9 cellular contexts compared by ENCODE assay signal in genomic region chr5:163508753-163509152, GRCh38. TPM values are rescaled to one million over a fixed set of nuclear protein-coding genes. Genes with fewer than 3 reads are reported as not detected.
A peak's percentile ranks its signal among the peaks of the same experiment; 100 is the strongest.
DNase-seq lines count a peak whose midpoint lies in the region; ATAC-seq and TF ChIP-seq lines count a peak whose summit lies in the region.
"Had no signal": no experiment of that assay in that cellular context is flagged by ENCODE, and none has a peak within 500 bp of the region (broad histone marks: within the 10 kb centered on the region; RNA-seq: fewer than 3 reads in every experiment).

No MANE protein-coding gene starts in this region.

- DNase-seq in activated CD8-positive, alpha-beta memory T cell treated with anti-CD3 and anti-CD28 coated beads, Interleukin-2, amount 10 ng/mL, durations not matched to agents 7 days and 5 days = no peak
- DNase-seq in activated CD8-positive, alpha-beta memory T cell treated with anti-CD3 and anti-CD28 coated beads for 24 hours = no peak
- no peak for DNase-seq in activated naive CD8-positive, alpha-beta T cell treated with anti-CD3 and anti-CD28 coated beads, Interleukin-2, amount 10 ng/mL, durations not matched to agents 7 days and 5 days
- no peak for DNase-seq in thoracic aorta (ENCODE audit: low spot score)
- DNase-seq in NCI-H1048 (lab: John Stamatoyannopoulos, UW) = no peak
- DNase-seq in amygdala (lab: John Stamatoyannopoulos, UW) = no peak
- DNase-seq: activated CD4-positive, alpha-beta T cell treated with anti-CD3 and anti-CD28 coated beads for 4 hours had no signal

- H3K27ac ChIP-seq in liver (ENCODE audit: low read depth in 1 of 2, low read length in 2 of 2) (peak overlapping the region; percentile 63 to 75), thoracic aorta (no peak overlapping the region)

- H3K36me3 ChIP-seq in liver (ENCODE audit: control insufficient read depth in 4 of 4, insufficient read depth in 3 of 4, low read depth in 1 of 4, low read length in 3 of 4) (peaks cover 0 to 9% (median 6%) of the 10 kb centered on the region in 4 donors), thoracic aorta (peaks cover 12% of the 10 kb centered on the region)

- H3K27ac Mint-ChIP-seq in activated CD8-positive, alpha-beta memory T cell treated with anti-CD3 and anti-CD28 coated beads, Interleukin-2, amount 10 ng/mL, durations not matched to agents 7 days and 5 days = peak overlapping the region; percentile 93
- H3K27ac Mint-ChIP-seq in activated naive CD8-positive, alpha-beta T cell treated with anti-CD3 and anti-CD28 coated beads, Interleukin-2, amount 10 ng/mL, durations not matched to agents 7 days and 5 days = peak overlapping the region; percentile 97

- peak overlapping the region; percentile 24 to 62 for H3K9ac ChIP-seq in liver (ENCODE audit: low read depth in 1 of 2, low read length in 2 of 2)

- WGBS in liver = 24% methylated on average over 5 of the region's 5 CpGs

- TF ChIP-seq CTCF in liver (IDR thresholded peaks at IDR 0.05; ENCODE audit: low read depth, low read length, missing input control) = no peak
- TF ChIP-seq CTCF in thoracic aorta (IDR thresholded peaks at IDR 0.05) = no peak

- CTCF ChIA-PET in activated CD8-positive, alpha-beta memory T cell treated with anti-CD3 and anti-CD28 coated beads, Interleukin-2, amount 10 ng/mL, durations not matched to agents 7 days and 5 days (lab: Charles Lee) = interaction anchor here (2.0 kb wide), 1 partner anchor 50 kb away, joined by 6 read pairs; no protein-coding TSS in a partner anchor

- peak overlapping the region; percentile 85 for H3K4me3 Mint-ChIP-seq in activated CD8-positive, alpha-beta memory T cell treated with anti-CD3 and anti-CD28 coated beads, Interleukin-2, amount 10 ng/mL, durations not matched to agents 7 days and 5 days
- H3K4me3 Mint-ChIP-seq in activated naive CD8-positive, alpha-beta T cell treated with anti-CD3 and anti-CD28 coated beads, Interleukin-2, amount 10 ng/mL, durations not matched to agents 7 days and 5 days = peak overlapping the region; percentile 95

- H3K27me3 ChIP-seq in liver (ENCODE audit: control insufficient read depth in 4 of 4, insufficient read depth in 4 of 4, low read length in 3 of 4) (no peaks in the 10 kb centered on the region), thoracic aorta (replicated peaks; ENCODE audit: insufficient read depth) (no peaks in the 10 kb centered on the region)

- H3K9me3 Mint-ChIP-seq in activated CD8-positive, alpha-beta memory T cell treated with anti-CD3 and anti-CD28 coated beads, Interleukin-2, amount 10 ng/mL, durations not matched to agents 7 days and 5 days (ENCODE audit: low read depth) = no peaks in the 10 kb centered on the region
- H3K9me3 Mint-ChIP-seq in activated naive CD8-positive, alpha-beta T cell treated with anti-CD3 and anti-CD28 coated beads, Interleukin-2, amount 10 ng/mL, durations not matched to agents 7 days and 5 days = no peaks in the 10 kb centered on the region

- no peaks in the 10 kb centered on the region for H3K9me3 ChIP-seq in liver (ENCODE audit: control insufficient read depth in 4 of 4, low read length in 3 of 4)
- no peaks in the 10 kb centered on the region for H3K9me3 ChIP-seq in thoracic aorta

- no peak for TF ChIP-seq RAD21 in liver (IDR thresholded peaks at IDR 0.05)

- peaks cover 32% of the 10 kb centered on the region for H3K36me3 Mint-ChIP-seq in activated CD8-positive, alpha-beta memory T cell treated with anti-CD3 and anti-CD28 coated beads, Interleukin-2, amount 10 ng/mL, durations not matched to agents 7 days and 5 days
- H3K36me3 Mint-ChIP-seq in activated naive CD8-positive, alpha-beta T cell treated with anti-CD3 and anti-CD28 coated beads, Interleukin-2, amount 10 ng/mL, durations not matched to agents 7 days and 5 days = peaks cover 14% of the 10 kb centered on the region

- H3K4me1 Mint-ChIP-seq in activated CD8-positive, alpha-beta memory T cell treated with anti-CD3 and anti-CD28 coated beads, Interleukin-2, amount 10 ng/mL, durations not matched to agents 7 days and 5 days = peaks cover 46% of the 10 kb centered on the region
- H3K4me1 Mint-ChIP-seq in activated naive CD8-positive, alpha-beta T cell treated with anti-CD3 and anti-CD28 coated beads, Interleukin-2, amount 10 ng/mL, durations not matched to agents 7 days and 5 days = peaks cover 31% of the 10 kb centered on the region

- H3K27me3 Mint-ChIP-seq in activated CD8-positive, alpha-beta memory T cell treated with anti-CD3 and anti-CD28 coated beads, Interleukin-2, amount 10 ng/mL, durations not matched to agents 7 days and 5 days = no peaks in the 10 kb centered on the region
- H3K27me3 Mint-ChIP-seq in activated naive CD8-positive, alpha-beta T cell treated with anti-CD3 and anti-CD28 coated beads, Interleukin-2, amount 10 ng/mL, durations not matched to agents 7 days and 5 days = no peaks in the 10 kb centered on the region

- H3K4me3 ChIP-seq in liver (ENCODE audit: low read depth in 1 of 3, low read length in 3 of 3) = peak overlapping the region in 1 of 3 donors; percentile 1
- peak overlapping the region; percentile 34 for H3K4me3 ChIP-seq in thoracic aorta

- ATAC-seq in activated CD8-positive, alpha-beta memory T cell treated with anti-CD3 and anti-CD28 coated beads, Interleukin-2, amount 10 ng/mL, durations not matched to agents 7 days and 5 days = no peak
- no peak for ATAC-seq in activated naive CD8-positive, alpha-beta T cell treated with anti-CD3 and anti-CD28 coated beads, Interleukin-2, amount 10 ng/mL, durations not matched to agents 7 days and 5 days (ENCODE audit: low read depth)
- ATAC-seq in thoracic aorta (ENCODE audit: insufficient number of reproducible peaks, low FRiP score, low read depth) (no peak), HG02852 (IDR thresholded peaks at IDR 0.05; ENCODE audit: unreplicated experiment) (no peak)

- H3K4me1 ChIP-seq in liver (ENCODE audit: control insufficient read depth in 4 of 4, insufficient read depth in 4 of 4, low read length in 3 of 4) = peaks cover 7 to 51% (median 42%) of the 10 kb centered on the region in 4 donors
- H3K4me1 ChIP-seq in thoracic aorta (ENCODE audit: control insufficient read depth in 1 of 2, low read depth in 2 of 2) = peaks cover 37 to 58% of the 10 kb centered on the region in 2 donors

- POLR2A ChIA-PET in activated naive CD8-positive, alpha-beta T cell treated with anti-CD3 and anti-CD28 coated beads, Interleukin-2, amount 10 ng/mL, durations not matched to agents 7 days and 5 days (lab: Charles Lee) = interaction anchor here (0.7 to 9.6 kb wide), 3 partner anchors 13 to 71 kb away, joined by 3 to 177 read pairs (median 4); partner anchors contain the start of genes CCNG1, HMMR and NUDCD2

TF ChIP-seq in liver, 16 proteins besides CTCF, POLR2A, EP300 and RAD21 (continues in another document):
- TF ChIP-seq HNF4A (conservative IDR thresholded peaks at IDR 0.05) = no peak
- no peak for TF ChIP-seq SP1 (IDR thresholded peaks at IDR 0.05)
- TF ChIP-seq HNF4G (IDR thresholded peaks at IDR 0.05) = no peak
- no peak for TF ChIP-seq RXRA (IDR thresholded peaks at IDR 0.05)
- TF ChIP-seq ZBTB33 (IDR thresholded peaks at IDR 0.05) = no peak
- TF ChIP-seq FOXA2 (IDR thresholded peaks at IDR 0.05) = no peak
- TF ChIP-seq ATF3 (IDR thresholded peaks at IDR 0.05) = no peak
- no peak for TF ChIP-seq MAX (IDR thresholded peaks at IDR 0.05)
- TF ChIP-seq GABPA (IDR thresholded peaks at IDR 0.05 in 1 of 2, conservative IDR thresholded peaks at IDR 0.05 in 1 of 2) = no peak
- no peak for TF ChIP-seq YY1 (IDR thresholded peaks at IDR 0.05)

RNA-seq across cellular contexts. Expression of gene MAT2B, which starts 3.3 kb away (rescaled TPM):
- total RNA-seq in activated CD8-positive, alpha-beta memory T cell treated with anti-CD3 and anti-CD28 coated beads, Interleukin-2, amount 10 ng/mL, durations not matched to agents 7 days and 5 days = 100 to 1,000 TPM in 1 of 2 experiments, 10 to 100 TPM in 1; 74.1 to 104 TPM
- total RNA-seq in activated naive CD8-positive, alpha-beta T cell treated with anti-CD3 and anti-CD28 coated beads, Interleukin-2, amount 10 ng/mL, durations not matched to agents 7 days and 5 days = 100 to 1,000 TPM in 1 of 2 experiments, 10 to 100 TPM in 1; 98.7 to 101 TPM
- total RNA-seq in liver (10 to 100 TPM; 27.0 to 41.3 TPM), thoracic aorta (10 to 100 TPM; 51.6 to 52.3 TPM)
- 10 to 100 TPM; 21.3 to 23.1 TPM for polyA plus RNA-seq in liver

RNA-seq across cellular contexts. Expression of gene HMMR, which starts 48.3 kb away (rescaled TPM):
- 10 to 100 TPM; 82.2 to 87.7 TPM for total RNA-seq in activated CD8-positive, alpha-beta memory T cell treated with anti-CD3 and anti-CD28 coated beads, Interleukin-2, amount 10 ng/mL, durations not matched to agents 7 days and 5 days
- total RNA-seq in activated naive CD8-positive, alpha-beta T cell treated with anti-CD3 and anti-CD28 coated beads, Interleukin-2, amount 10 ng/mL, durations not matched to agents 7 days and 5 days = 10 to 100 TPM; 50.5 to 54.5 TPM
- total RNA-seq in liver = 10 to 100 TPM in 1 of 2 donors, under 1 TPM in 1; 0.33 to 48.5 TPM
- 1 to 10 TPM; 1.0 to 3.7 TPM for polyA plus RNA-seq in liver
- 1 to 10 TPM in 1 of 2 donors, not detected in 1; 1.1 TPM for total RNA-seq in thoracic aorta

RNA-seq across cellular contexts. Expression of gene NUDCD2, which starts 48.9 kb away (rescaled TPM):
- total RNA-seq in activated CD8-positive, alpha-beta memory T cell treated with anti-CD3 and anti-CD28 coated beads, Interleukin-2, amount 10 ng/mL, durations not matched to agents 7 days and 5 days = 10 to 100 TPM; 42.7 to 43.9 TPM
- 10 to 100 TPM; 36.2 to 37.1 TPM for total RNA-seq in activated naive CD8-positive, alpha-beta T cell treated with anti-CD3 and anti-CD28 coated beads, Interleukin-2, amount 10 ng/mL, durations not matched to agents 7 days and 5 days
- total RNA-seq in liver = 1 to 10 TPM; 1.8 to 4.0 TPM
- polyA plus RNA-seq in liver = 10 to 100 TPM in 1 of 2 donors, 1 to 10 TPM in 1; 4.7 to 32.0 TPM
- total RNA-seq in thoracic aorta = 1 to 10 TPM; 4.7 to 5.5 TPM

Comparison
In these comparisons a context has a peak if more than half of its experiments do, and no peak if none do; other contexts are left out.
1. H3K27ac ChIP-seq: peak in liver (2 of 2); none in thoracic aorta (0 of 2).
2. RNA of gene NUDCD2, which starts 48.9 kb away (total RNA-seq): 42.7 to 43.9 TPM in activated CD8-positive, alpha-beta memory T cell treated with anti-CD3 and anti-CD28 coated beads, Interleukin-2, amount 10 ng/mL, durations not matched to agents 7 days and 5 days and 36.2 to 37.1 TPM in activated naive CD8-positive, alpha-beta T cell treated with anti-CD3 and anti-CD28 coated beads, Interleukin-2, amount 10 ng/mL, durations not matched to agents 7 days and 5 days; 4.7 to 5.5 TPM in thoracic aorta and 1.8 to 4.0 TPM in liver; every median in the first group is over 4 times any median in the second.